ENCODE assay signal across 1 cellular context in genomic region chr2:39515273-39515896, GRCh38.
A peak's percentile ranks its signal among the peaks of the same experiment; 100 is the strongest.
TF ChIP-seq lines count a peak whose summit lies in the region.

No MANE protein-coding gene starts in this region.

TF ChIP-seq in K562, 482 proteins besides CTCF, POLR2A, EP300 and RAD21 (continued from another document and continues in another):
- TF ChIP-seq ZHX1 (conservative IDR thresholded peaks at IDR 0.05; ENCODE audit: low read length), result no peak
- no peak for TF ChIP-seq ZNF431 (CRISPR knock-in tag; IDR thresholded peaks at IDR 0.05)
- TF ChIP-seq MTA2 (IDR thresholded peaks at IDR 0.05; ENCODE audit: low read depth), result peak; percentile 65
- no peak for TF ChIP-seq ZBTB5 (IDR thresholded peaks at IDR 0.05)
- peak in 1 of 2 experiments; percentile 41; a peak in 2 of 4 replicates for TF ChIP-seq HDAC1 (IDR thresholded peaks at IDR 0.05)
- no peak; a peak in 1 of 4 replicates for TF ChIP-seq FOXK2 (conservative IDR thresholded peaks at IDR 0.05 in 1 of 2, IDR thresholded peaks at IDR 0.05 in 1 of 2; ENCODE audit: low read depth in 2 of 2)
- TF ChIP-seq GTF2E2 (tag; IDR thresholded peaks at IDR 0.05), result no peak
- TF ChIP-seq TOE1 (IDR thresholded peaks at IDR 0.05; ENCODE audit: borderline replicate concordance), result no peak
- TF ChIP-seq TOE1 (CRISPR knock-in tag; IDR thresholded peaks at IDR 0.05; ENCODE audit: borderline replicate concordance, low read depth), result no peak
- peak in 1 of 2 experiments; percentile 90; a peak in 2 of 4 replicates for TF ChIP-seq ETV6 (IDR thresholded peaks at IDR 0.05; ENCODE audit: borderline replicate concordance in 1 of 2, low read depth in 2 of 2, low read length in 1 of 2)
- no peak for TF ChIP-seq ETV6 (CRISPR knock-in tag; IDR thresholded peaks at IDR 0.05; ENCODE audit: borderline replicate concordance)
- TF ChIP-seq NR2C2 (CRISPR knock-in tag; IDR thresholded peaks at IDR 0.05), result no peak
- TF ChIP-seq NR2C2 (tag; IDR thresholded peaks at IDR 0.05), result peak; percentile 65
- TF ChIP-seq SAP30 (IDR thresholded peaks at IDR 0.05; ENCODE audit: borderline replicate concordance, insufficient read depth, low read depth, low read length, poor library complexity, severe bottlenecking), result no peak
- peak; percentile 67; the same call in 1 of the 2 replicates for TF ChIP-seq SMARCA4 (IDR thresholded peaks at IDR 0.05)
- TF ChIP-seq ZNF408 (CRISPR knock-in tag; IDR thresholded peaks at IDR 0.05; ENCODE audit: low read depth), result no peak
- no peak for TF ChIP-seq GABPB1 (CRISPR knock-in tag; IDR thresholded peaks at IDR 0.05)
- no peak for TF ChIP-seq RFX7 (CRISPR knock-in tag; IDR thresholded peaks at IDR 0.05)
- TF ChIP-seq TBP (optimal IDR thresholded peaks at IDR 0.05; ENCODE audit: low read depth, low read length), result no peak
- TF ChIP-seq TRIM24 (IDR thresholded peaks at IDR 0.05), result peak; percentile 45 to 74; a peak in 2 of 4 replicates
- peak; percentile 89 for TF ChIP-seq CBFA2T2 (conservative IDR thresholded peaks at IDR 0.05)
- TF ChIP-seq NCOA6 (IDR thresholded peaks at IDR 0.05), result no peak
- TF ChIP-seq ELF4 (CRISPR knock-in tag; IDR thresholded peaks at IDR 0.05), result no peak
- TF ChIP-seq SLC30A9 (CRISPR knock-in tag; IDR thresholded peaks at IDR 0.05), result no peak
- TF ChIP-seq PHTF2 (CRISPR knock-in tag; IDR thresholded peaks at IDR 0.05), result no peak
- TF ChIP-seq ZNF282 (CRISPR knock-in tag; IDR thresholded peaks at IDR 0.05), result no peak
- TF ChIP-seq RFX1 (IDR thresholded peaks at IDR 0.05), result no peak
- TF ChIP-seq ZNF324 (CRISPR knock-in tag; IDR thresholded peaks at IDR 0.05), result no peak
- peak; percentile 59; the same call in 1 of the 2 replicates for TF ChIP-seq SMARCE1 (IDR thresholded peaks at IDR 0.05)
- no peak for TF ChIP-seq IRF9 (tag; IDR thresholded peaks at IDR 0.05)
- no peak for TF ChIP-seq KLF10 (CRISPR knock-in tag; IDR thresholded peaks at IDR 0.05)
- no peak for TF ChIP-seq ZNF217 (CRISPR knock-in tag; IDR thresholded peaks at IDR 0.05)
- no peak for TF ChIP-seq PHB (CRISPR knock-in tag; IDR thresholded peaks at IDR 0.05)
- no peak for TF ChIP-seq ZNF644 (tag; IDR thresholded peaks at IDR 0.05; ENCODE audit: low read depth)
- no peak for TF ChIP-seq POLR3G (IDR thresholded peaks at IDR 0.05; ENCODE audit: extremely low read depth, insufficient read length, insufficient replicate concordance)
- TF ChIP-seq C11orf30 (IDR thresholded peaks at IDR 0.05; ENCODE audit: low read depth), result no peak
- TF ChIP-seq MBD2 (IDR thresholded peaks at IDR 0.05; ENCODE audit: borderline replicate concordance, low read depth), result no peak
- TF ChIP-seq DNMT1 (IDR thresholded peaks at IDR 0.05), result no peak
- no peak for TF ChIP-seq XRCC5 (IDR thresholded peaks at IDR 0.05; ENCODE audit: low read depth, low read length)
- TF ChIP-seq GATAD2A (IDR thresholded peaks at IDR 0.05), result no peak
- no peak for TF ChIP-seq USF2 (CRISPR knock-in tag; IDR thresholded peaks at IDR 0.05)
- no peak for TF ChIP-seq U2AF2 (optimal IDR thresholded peaks at IDR 0.05; ENCODE audit: low read depth, low read length)
- no peak for TF ChIP-seq PCBP1 (IDR thresholded peaks at IDR 0.05; ENCODE audit: low read depth, low read length, poor library complexity, severe bottlenecking)
- no peak for TF ChIP-seq CLOCK (CRISPR knock-in tag; IDR thresholded peaks at IDR 0.05; ENCODE audit: borderline replicate concordance)
- TF ChIP-seq ZSCAN32 (CRISPR knock-in tag; IDR thresholded peaks at IDR 0.05), result no peak
- no peak for TF ChIP-seq ZNF707 (CRISPR knock-in tag; conservative IDR thresholded peaks at IDR 0.05)
- no peak for TF ChIP-seq ARNT (IDR thresholded peaks at IDR 0.05)
- no peak for TF ChIP-seq GABPA (tag; conservative IDR thresholded peaks at IDR 0.05; ENCODE audit: low read depth)
- TF ChIP-seq SUPT5H (IDR thresholded peaks at IDR 0.05), result no peak
- TF ChIP-seq RBM14 (IDR thresholded peaks at IDR 0.05; ENCODE audit: borderline replicate concordance, insufficient read depth, low read depth, low read length), result no peak
- TF ChIP-seq NR4A1 (CRISPR knock-in tag; IDR thresholded peaks at IDR 0.05), result no peak
- TF ChIP-seq NR4A1 (tag; IDR thresholded peaks at IDR 0.05), result no peak
- peak; percentile 80 for TF ChIP-seq NCOR1 (IDR thresholded peaks at IDR 0.05)
- TF ChIP-seq, protein P1, sequence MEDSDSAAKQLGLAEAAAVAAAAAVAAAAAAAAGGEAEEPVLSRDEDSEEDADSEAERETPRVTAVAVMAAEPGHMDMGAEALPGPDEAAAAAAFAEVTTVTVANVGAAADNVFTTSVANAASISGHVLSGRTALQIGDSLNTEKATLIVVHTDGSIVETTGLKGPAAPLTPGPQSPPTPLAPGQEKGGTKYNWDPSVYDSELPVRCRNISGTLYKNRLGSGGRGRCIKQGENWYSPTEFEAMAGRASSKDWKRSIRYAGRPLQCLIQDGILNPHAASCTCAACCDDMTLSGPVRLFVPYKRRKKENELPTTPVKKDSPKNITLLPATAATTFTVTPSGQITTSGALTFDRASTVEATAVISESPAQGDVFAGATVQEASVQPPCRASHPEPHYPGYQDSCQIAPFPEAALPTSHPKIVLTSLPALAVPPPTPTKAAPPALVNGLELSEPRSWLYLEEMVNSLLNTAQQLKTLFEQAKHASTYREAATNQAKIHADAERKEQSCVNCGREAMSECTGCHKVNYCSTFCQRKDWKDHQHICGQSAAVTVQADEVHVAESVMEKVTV (CRISPR knock-in tag; IDR thresholded peaks at IDR 0.05), result no peak
- TF ChIP-seq PCBP2 (IDR thresholded peaks at IDR 0.05; ENCODE audit: low read depth, low read length, poor library complexity, severe bottlenecking), result no peak
- TF ChIP-seq RNF219 (CRISPR knock-in tag; IDR thresholded peaks at IDR 0.05), result no peak
- TF ChIP-seq FOXA1 (IDR thresholded peaks at IDR 0.05; ENCODE audit: borderline replicate concordance), result no peak
- no peak for TF ChIP-seq TCF7L2 (IDR thresholded peaks at IDR 0.05; ENCODE audit: low read depth, low read length)
- no peak for TF ChIP-seq MCM2 (IDR thresholded peaks at IDR 0.05; ENCODE audit: low read depth)
- no peak for TF ChIP-seq PBX2 (CRISPR knock-in tag; IDR thresholded peaks at IDR 0.05; ENCODE audit: low read depth)
- peak; percentile 73 for TF ChIP-seq PBX2 (tag; conservative IDR thresholded peaks at IDR 0.05; ENCODE audit: low read depth)
